Comparison of ENCODE assay signal across 17 cellular contexts in genomic region chr4:66769436-66769835, GRCh38.
DNase-seq lines count a peak whose midpoint lies in the region; ATAC-seq and TF ChIP-seq lines count a peak whose summit lies in the region.
"Had no signal": no experiment of that assay in that cellular context is flagged by ENCODE, and none has a peak within 500 bp of the region (broad histone marks: within the 10 kb centered on the region; RNA-seq: fewer than 3 reads in every experiment).

No MANE protein-coding gene starts in this region.

- DNase-seq in NCI-H510A treated with DMSO at 0.1 percent for 48 hours (lab: John Stamatoyannopoulos, UW) (peak; percentile 7), NCI-H510A (lab: John Stamatoyannopoulos, UW) (no peak), HT1080 (ENCODE audit: low read depth) (peak; percentile 1), PC-3 (no peak), mesenchymal stem cell (peak; percentile 16), DMS79 (lab: John Stamatoyannopoulos, UW) (no peak), CD14-positive monocyte (ENCODE audit: low spot score) (no peak), NCI-H187 treated with DMSO at 0.1 percent for 48 hours (lab: John Stamatoyannopoulos, UW) (no peak)
- DNase-seq: CD4-positive, alpha-beta T cell; EL; KG1; MM.1S; NCI-H1417; NCI-H2081; NCI-H774; T-cell had no signal

- POLR2A ChIA-PET in PC-3 (lab: Charles Lee; ENCODE audit: unreplicated experiment): no interaction called here

- H2AK5ac ChIP-seq in mesenchymal stem cell (ENCODE audit: low read length, severe bottlenecking): no peak overlapping the region

- H3K27me3 ChIP-seq in PC-3 (ENCODE audit: low read length): no peaks in the 10 kb centered on the region
- no peaks in the 10 kb centered on the region for H3K27me3 ChIP-seq in mesenchymal stem cell (ENCODE audit: control insufficient read depth in 1 of 2, insufficient read depth in 1 of 2, low read length in 2 of 2)

- peaks cover 0 to 4% (median 0%) of the 10 kb centered on the region in 7 donors for H3K9me3 Mint-ChIP-seq in CD14-positive monocyte

- H3K36me3 Mint-ChIP-seq in CD14-positive monocyte: no peaks in the 10 kb centered on the region
- H3K36me3 Mint-ChIP-seq: T-cell had no signal

- 43% methylated on average over 3 of the region's 4 CpGs for WGBS in mesenchymal stem cell

- no peaks in the 10 kb centered on the region for H3K9me2 ChIP-seq in PC-3 (replicated peaks; ENCODE audit: low read length)

- no peak overlapping the region for H2BK120ac ChIP-seq in mesenchymal stem cell (ENCODE audit: low read depth, low read length)

- no peak overlapping the region for H3K27ac Mint-ChIP-seq in CD14-positive monocyte
- H3K27ac Mint-ChIP-seq: CD4-positive, alpha-beta T cell; GM23338; T-cell had no signal

- no peaks in the 10 kb centered on the region for H3K27me3 Mint-ChIP-seq in CD14-positive monocyte (ENCODE audit: low read depth in 3 of 3)
- H3K27me3 Mint-ChIP-seq: CD4-positive, alpha-beta T cell; T-cell had no signal

- BruUV-seq in PC-3 (replicated peaks; lab: Mats Ljungman, UMichigan): no TSS peak

- H3K9me3 ChIP-seq in PC-3 (ENCODE audit: low read length) (no peaks in the 10 kb centered on the region), mesenchymal stem cell (ENCODE audit: control insufficient read depth, low read length) (no peaks in the 10 kb centered on the region)

- H3K79me1 ChIP-seq in mesenchymal stem cell (replicated peaks; ENCODE audit: low read length, poor library complexity, severe bottlenecking): no peaks in the 10 kb centered on the region

- H3F3A ChIP-seq in PC-3 (ENCODE audit: low read length, unreplicated experiment): no peaks in the 10 kb centered on the region

- H3K4me3 ChIP-seq in PC-3 (ENCODE audit: low read length) (no peak overlapping the region), mesenchymal stem cell (ENCODE audit: insufficient read depth in 1 of 2, low read depth in 1 of 2, low read length in 2 of 2) (no peak overlapping the region)
- H3K4me3 ChIP-seq: GM23338 had no signal

- H3K18ac ChIP-seq in mesenchymal stem cell (ENCODE audit: low read depth in 1 of 2, low read length in 2 of 2): no peak overlapping the region

- no peak overlapping the region for H3K14ac ChIP-seq in mesenchymal stem cell (ENCODE audit: low read length in 2 of 2)

- no peaks in the 10 kb centered on the region for H3K79me2 ChIP-seq in PC-3 (ENCODE audit: low read length)

- intact Hi-C loops in PC-3 (cut with micrococcal nuclease) (no loop called here), CD14-positive monocyte (cut with micrococcal nuclease) (no loop called here)

- peak overlapping the region; percentile 9 for H3K4me2 ChIP-seq in PC-3 (ENCODE audit: low read length)
- H3K4me2 ChIP-seq in mesenchymal stem cell (ENCODE audit: low read length, poor library complexity, severe bottlenecking): no peak overlapping the region
- H3K4me2 ChIP-seq: GM23338 had no signal

- no peak overlapping the region for H3K9ac ChIP-seq in PC-3 (ENCODE audit: low read length)
- no peak overlapping the region for H3K9ac ChIP-seq in mesenchymal stem cell (ENCODE audit: low read length)

- H3K4me1 ChIP-seq in PC-3 (ENCODE audit: insufficient read depth, low read length) (no peaks in the 10 kb centered on the region; the same call in 1 of the 2 replicates), mesenchymal stem cell (ENCODE audit: control insufficient read depth, insufficient read depth, low read depth, low read length) (no peaks in the 10 kb centered on the region)

- H4K20me1 ChIP-seq in PC-3 (ENCODE audit: low read length): no peaks in the 10 kb centered on the region

- H2BK12ac ChIP-seq in mesenchymal stem cell (ENCODE audit: low read length in 2 of 2): no peak overlapping the region

- H2AFZ ChIP-seq in PC-3 (ENCODE audit: low read length) (0 out of 2 replicates have a peak overlapping the region, but pooled peaks have one; percentile 22), mesenchymal stem cell (ENCODE audit: low read depth, low read length) (no peak overlapping the region)
- H2AFZ ChIP-seq: GM23338 had no signal

- ATAC-seq in PC-3: no peak
- ATAC-seq: GM23338, T-cell had no signal

- H4K91ac ChIP-seq in mesenchymal stem cell (ENCODE audit: low read length): no peak overlapping the region

- H2BK5ac ChIP-seq in mesenchymal stem cell (ENCODE audit: low read depth, low read length, poor library complexity, severe bottlenecking): no peak overlapping the region

- H3K4ac ChIP-seq in mesenchymal stem cell (ENCODE audit: low read depth in 1 of 2, low read length in 2 of 2): no peak overlapping the region

- H3K36me3 ChIP-seq in PC-3 (ENCODE audit: low read depth, low read length): no peaks in the 10 kb centered on the region
- H3K36me3 ChIP-seq in mesenchymal stem cell (ENCODE audit: control insufficient read depth in 1 of 2, insufficient read depth in 2 of 2, low read depth in 1 of 2, low read length in 2 of 2): no peaks in the 10 kb centered on the region

- no peak overlapping the region for H4K8ac ChIP-seq in mesenchymal stem cell (ENCODE audit: low read length)

- CTCF ChIA-PET in PC-3 (lab: Charles Lee): interaction anchor here (0.6 kb wide), 1 partner anchor 426 kb away, joined by 4 read pairs; no protein-coding TSS in a partner anchor

- TF ChIP-seq CTCF in PC-3 (conservative IDR thresholded peaks at IDR 0.05; ENCODE audit: low read depth, low read length): no peak
- no peak for TF ChIP-seq CTCF in CD14-positive monocyte (IDR thresholded peaks at IDR 0.05)

- no peak overlapping the region for H3K4me3 Mint-ChIP-seq in CD14-positive monocyte
- H3K4me3 Mint-ChIP-seq: CD4-positive, alpha-beta T cell; GM23338; T-cell had no signal

- H3K23ac ChIP-seq in mesenchymal stem cell (ENCODE audit: low read length in 2 of 2): no peak overlapping the region

- H3K4me1 Mint-ChIP-seq in CD14-positive monocyte: no peaks in the 10 kb centered on the region
- H3K4me1 Mint-ChIP-seq: T-cell had no signal

- H2BK15ac ChIP-seq in mesenchymal stem cell (ENCODE audit: low read depth, poor library complexity, severe bottlenecking): no peak overlapping the region

- no peak overlapping the region for H3K27ac ChIP-seq in PC-3 (ENCODE audit: low read length)
- H3K27ac ChIP-seq in mesenchymal stem cell (ENCODE audit: low read length, poor library complexity, severe bottlenecking): no peak overlapping the region

Comparison
In these comparisons a context has a peak if more than half of its experiments do, and no peak if none do; other contexts are left out.
1. DNase-seq: peak in NCI-H510A treated with DMSO at 0.1 percent for 48 hours (single experiment), HT1080 (single experiment) and mesenchymal stem cell (single experiment); none in NCI-H510A (single experiment), PC-3 (single experiment), DMS79 (single experiment), CD14-positive monocyte (single experiment) and NCI-H187 treated with DMSO at 0.1 percent for 48 hours (single experiment).